8 cellular contexts compared by ENCODE assay signal in genomic region chr1:198669023-198669698, GRCh38. TPM values are rescaled to one million over a fixed set of nuclear protein-coding genes. Genes with fewer than 3 reads are reported as not detected.
DNase-seq lines count a peak whose midpoint lies in the region; ATAC-seq, FAIRE-seq and TF ChIP-seq lines count a peak whose summit lies in the region.

No MANE protein-coding gene starts in this region.

- H3K9me3 Mint-ChIP-seq in activated naive CD8-positive, alpha-beta T cell (ENCODE audit: low read depth) = no peaks in the 10 kb centered on the region

- H3K4me1 ChIP-seq in neuronal stem cell (ENCODE audit: control insufficient read depth in 2 of 2, insufficient read depth in 1 of 2, low read depth in 1 of 2, low read length in 2 of 2) = no peaks in the 10 kb centered on the region

- H3K4me3 Mint-ChIP-seq in activated naive CD8-positive, alpha-beta T cell = peak overlapping the region; percentile 68

- no peak overlapping the region for H3K27ac ChIP-seq in neuronal stem cell (replicated peaks; ENCODE audit: low read length)

- H4K8ac ChIP-seq in neuronal stem cell (ENCODE audit: low read depth, low read length) = no peak overlapping the region

- peaks cover 88% of the 10 kb centered on the region for H3K4me1 Mint-ChIP-seq in activated naive CD8-positive, alpha-beta T cell (ENCODE audit: low read depth)

- peak; percentile 79 for ATAC-seq in GM18499 (IDR thresholded peaks at IDR 0.05; ENCODE audit: insufficient read depth, unreplicated experiment)

- H3K27me3 Mint-ChIP-seq in activated naive CD8-positive, alpha-beta T cell = no peaks in the 10 kb centered on the region

- no peaks in the 10 kb centered on the region for H3K9me3 ChIP-seq in neuronal stem cell (replicated peaks in 1 of 2; ENCODE audit: control insufficient read depth in 2 of 2, insufficient read depth in 1 of 2, low read depth in 1 of 2, low read length in 2 of 2)

- no peaks in the 10 kb centered on the region for H3K36me3 ChIP-seq in neuronal stem cell (replicated peaks in 1 of 2; ENCODE audit: control insufficient read depth in 2 of 2, insufficient read depth in 2 of 2, low read length in 2 of 2)

- H3K36me3 Mint-ChIP-seq in activated naive CD8-positive, alpha-beta T cell = peaks cover 29% of the 10 kb centered on the region

- no peak overlapping the region for H2BK15ac ChIP-seq in neuronal stem cell (ENCODE audit: low read length)

- no CpG with 5 or more reads among the region's 5 CpGs for WGBS in neuronal stem cell (ENCODE audit: extremely low coverage in 2 of 2, insufficient read length in 2 of 2, insufficient replicate concordance in 1 of 2), 2 donors

- H3K27me3 ChIP-seq in neuronal stem cell (ENCODE audit: control insufficient read depth in 3 of 3, insufficient read depth in 3 of 3, low read depth in 1 of 3, low read length in 3 of 3) = no peaks in the 10 kb centered on the region

- FAIRE-seq in H54 (lab: Jason Lieb, UNC) = peak; percentile 98

- peak; percentile 22 for DNase-seq in H54 (ENCODE audit: insufficient read length, low spot score)
- DNase-seq in LoVo (ENCODE audit: low spot score) = peak; percentile 77
- DNase-seq in myocyte (ENCODE audit: low read depth) = peak; percentile 88
- no peak for DNase-seq in NCI-H187 treated with DMSO at 0.1 percent for 48 hours (lab: John Stamatoyannopoulos, UW)
- no peak for DNase-seq in NCI-H146 (lab: John Stamatoyannopoulos, UW)
- no peak for DNase-seq in neuronal stem cell (ENCODE audit: low spot score)

- no peak overlapping the region for H3K4me3 ChIP-seq in neuronal stem cell (ENCODE audit: low read length in 2 of 2)

- no peak overlapping the region for H3K4me2 ChIP-seq in neuronal stem cell (ENCODE audit: insufficient read depth, low read length, poor library complexity, severe bottlenecking)

- no peak overlapping the region for H4K91ac ChIP-seq in neuronal stem cell (ENCODE audit: low read depth, low read length, poor library complexity)

- no peak overlapping the region for H3K23ac ChIP-seq in neuronal stem cell (ENCODE audit: low read depth, low read length, poor library complexity)

- H3K27ac Mint-ChIP-seq in activated naive CD8-positive, alpha-beta T cell = peak overlapping the region; percentile 96

- H2BK5ac ChIP-seq in neuronal stem cell (ENCODE audit: low read length) = no peak overlapping the region

- no peak overlapping the region for H2AFZ ChIP-seq in neuronal stem cell (ENCODE audit: low read length)

- no peak overlapping the region for H2AK5ac ChIP-seq in neuronal stem cell (ENCODE audit: low read depth, low read length)

- H2BK120ac ChIP-seq in neuronal stem cell (ENCODE audit: low read depth, low read length) = no peak overlapping the region

- no peak for TF ChIP-seq POLR2A in H54 (IDR thresholded peaks at IDR 0.05; ENCODE audit: low read depth, low read length)

- H3K18ac ChIP-seq in neuronal stem cell (ENCODE audit: low read length) = no peak overlapping the region

- H2BK12ac ChIP-seq in neuronal stem cell (ENCODE audit: low read length) = no peak overlapping the region

- no peak overlapping the region for H3K9ac ChIP-seq in neuronal stem cell (ENCODE audit: low read depth, low read length, poor library complexity)

- H3K79me1 ChIP-seq in neuronal stem cell (ENCODE audit: low read depth, low read length) = no peaks in the 10 kb centered on the region

- no peak overlapping the region for H3K14ac ChIP-seq in neuronal stem cell (ENCODE audit: low read length)

- no peak overlapping the region for H3K4ac ChIP-seq in neuronal stem cell (ENCODE audit: low read length)

RNA-seq across cellular contexts. Expression of gene PTPRC, which starts 30.3 kb away (rescaled TPM):
- total RNA-seq in myocyte = 0.05 and 0.16 TPM in 2 replicates
- 0.28 TPM for polyA plus RNA-seq in myocyte (2012)
- not detected for polyA plus RNA-seq in neuronal stem cell (2013, experiment 1 of 2)
- polyA plus RNA-seq in neuronal stem cell (2013, experiment 2 of 2) = not detected

Comparison
In these comparisons a context has a peak if more than half of its experiments do, and no peak if none do; other contexts are left out.
1. DNase-seq: peak in H54 (single experiment), LoVo (single experiment) and myocyte (single experiment); none in NCI-H187 treated with DMSO at 0.1 percent for 48 hours (single experiment), NCI-H146 (single experiment) and neuronal stem cell (single experiment).